In the genomic region with DNA sequence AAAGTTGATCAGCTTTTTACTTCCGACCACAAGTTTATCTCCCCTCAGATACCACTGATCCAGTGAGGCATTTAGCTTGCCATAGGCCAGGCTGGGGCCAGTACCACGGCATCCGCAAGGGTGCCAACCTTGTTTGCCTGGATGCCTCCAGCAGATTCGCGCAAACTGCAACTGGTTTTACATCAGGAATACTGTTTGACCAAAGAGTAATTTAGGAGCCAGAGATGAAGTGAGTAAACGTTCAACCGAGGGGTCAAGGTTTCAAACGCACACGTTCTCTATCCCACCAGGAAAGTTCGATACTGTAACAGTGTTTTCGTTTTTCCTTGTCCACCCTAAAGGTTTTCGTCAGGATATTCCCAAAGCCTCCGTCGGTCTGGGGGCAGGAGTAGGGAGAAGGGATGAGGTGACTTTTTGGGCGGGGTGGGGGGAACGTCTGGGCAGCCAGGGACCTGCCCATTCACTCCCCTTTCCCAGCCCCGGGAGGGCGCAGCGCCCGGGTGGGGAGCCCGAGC, we compare ENCODE assay signal across 8 cellular contexts. TPM values are rescaled to one million over a fixed set of nuclear protein-coding genes. Genes with fewer than 3 reads are reported as not detected.
DNase-seq lines count a peak whose midpoint lies in the region; ATAC-seq and TF ChIP-seq lines count a peak whose summit lies in the region.

A gene with protein sequence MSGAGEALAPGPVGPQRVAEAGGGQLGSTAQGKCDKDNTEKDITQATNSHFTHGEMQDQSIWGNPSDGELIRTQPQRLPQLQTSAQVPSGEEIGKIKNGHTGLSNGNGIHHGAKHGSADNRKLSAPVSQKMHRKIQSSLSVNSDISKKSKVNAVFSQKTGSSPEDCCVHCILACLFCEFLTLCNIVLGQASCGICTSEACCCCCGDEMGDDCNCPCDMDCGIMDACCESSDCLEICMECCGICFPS (plus strand): TSS at position 459 of the 515 bp plus-strand sequence. CDS start 940 bp downstream, outside the sequence.

- H3K4me1 ChIP-seq in A673 (ENCODE audit: insufficient read depth, low read length, poor library complexity, severe bottlenecking) (peaks cover 19% of the 10 kb centered on the region), psoas muscle (peaks cover 15% of the 10 kb centered on the region)

- H3K36me3 Mint-ChIP-seq in activated naive CD8-positive, alpha-beta T cell: peaks cover 2% of the 10 kb centered on the region

- no peaks in the 10 kb centered on the region for H3K9me3 ChIP-seq in A673 (ENCODE audit: low read depth, low read length, poor library complexity, severe bottlenecking)
- H3K9me3 ChIP-seq in psoas muscle: no peaks in the 10 kb centered on the region

- POLR2A ChIA-PET in A673 (lab: Charles Lee; ENCODE audit: low non-redundant PET): interaction anchor here (0.6 kb wide), 1 partner anchor 1314 kb away, joined by 3 read pairs; no protein-coding TSS in a partner anchor

- peak within 1 kb of the TSS; percentile 92 for H3K4me3 Mint-ChIP-seq in activated naive CD8-positive, alpha-beta T cell

- H3K27me3 ChIP-seq in A673 (replicated peaks; ENCODE audit: insufficient read depth, low read depth, low read length, poor library complexity) (no peaks in the 10 kb centered on the region), psoas muscle (ENCODE audit: insufficient read depth in 3 of 3, low read length in 2 of 3) (no peaks in the 10 kb centered on the region)

- TF ChIP-seq CTCF in A673 (conservative IDR thresholded peaks at IDR 0.05; ENCODE audit: low read depth, low read length) (no peak), psoas muscle (IDR thresholded peaks at IDR 0.05) (no peak)

- peak within 1 kb of the TSS; percentile 99 for H3K27ac Mint-ChIP-seq in activated naive CD8-positive, alpha-beta T cell

- H3K27ac ChIP-seq in A673 (ENCODE audit: low read depth, low read length, poor library complexity, severe bottlenecking) (peak within 1 kb of the TSS; percentile 77), psoas muscle (peak within 1 kb of the TSS; percentile 78)

- H3K27me3 Mint-ChIP-seq in activated naive CD8-positive, alpha-beta T cell: no peaks in the 10 kb centered on the region

- ATAC-seq in left cardiac atrium: peak; percentile 27 to 32
- ATAC-seq in psoas muscle: peak; percentile 54 to 76 (median 68)
- ATAC-seq in GM18868 (IDR thresholded peaks at IDR 0.05; ENCODE audit: unreplicated experiment): no peak

- no peaks in the 10 kb centered on the region for H3K9me3 Mint-ChIP-seq in activated naive CD8-positive, alpha-beta T cell (ENCODE audit: low read depth)

- WGBS in psoas muscle, 3 donors: 9 to 16% (median 9%) methylated on average over 20 to 21 of the region's 21 CpGs

- intact Hi-C loops in A673 (cut with micrococcal nuclease; ENCODE audit: unreplicated experiment) (no loop called here), left cardiac atrium (cut with DNase I) (loop anchor here in 1 of 2 donors (5.0 to 10.0 kb wide), 2 partner anchors 56 to 293 kb away; no protein-coding TSS in a partner anchor), psoas muscle (cut with DNase I) (loop anchor here in 1 of 2 donors (5.0 kb wide), 1 partner anchor 66 kb away; no protein-coding TSS in a partner anchor)

- DNase-seq in A673 (ENCODE audit: low spot score) (no peak), M059J (ENCODE audit: low read depth) (peak; percentile 39), left cardiac atrium (peak; percentile 26), psoas muscle (peak; percentile 21 to 65), globus pallidus (ENCODE audit: low spot score) (no peak), SIG-M5 (lab: John Stamatoyannopoulos, UW) (no peak)

- H3K4me3 ChIP-seq in A673 (ENCODE audit: low read depth, low read length, poor library complexity, severe bottlenecking): peak within 1 kb of the TSS; percentile 78
- peak within 1 kb of the TSS; percentile 78 for H3K4me3 ChIP-seq in psoas muscle

- CTCF ChIA-PET in A673 (lab: Charles Lee): no interaction called here

- H3K4me1 Mint-ChIP-seq in activated naive CD8-positive, alpha-beta T cell (ENCODE audit: low read depth): peaks cover 63% of the 10 kb centered on the region

- H3K36me3 ChIP-seq in A673 (ENCODE audit: insufficient read depth, low read length, poor library complexity, severe bottlenecking) (no peaks in the 10 kb centered on the region), psoas muscle (ENCODE audit: insufficient read depth in 1 of 2, low read depth in 1 of 2) (no peaks in the 10 kb centered on the region)

- no TSS peak for BruUV-seq in A673 (replicated peaks; lab: Mats Ljungman, UMichigan)

RNA-seq across cellular contexts. Expression of the gene that starts here (rescaled TPM):
- total RNA-seq in A673 (2021) (27.3 and 32.6 TPM in 2 replicates), left cardiac atrium (10 to 100 TPM; 21.8 to 23.9 TPM), psoas muscle (10 to 100 TPM in 1 of 4 donors, 1 to 10 TPM in 3; 5.5 to 14.6 (median 8.2) TPM)
- 13.6 and 19.1 TPM in 2 replicates for total RNA-seq in M059J (2014; rRNA removed; shearing (Covaris generic))
- polyA plus RNA-seq in psoas muscle: 1 to 10 TPM; 2.7 to 7.1 (median 2.9) TPM

Comparison
In these comparisons a context has a peak if more than half of its experiments do, and no peak if none do; other contexts are left out.
1. DNase-seq: peak in M059J (single experiment), left cardiac atrium (single experiment) and psoas muscle (2 of 2); none in A673 (single experiment), globus pallidus (single experiment) and SIG-M5 (single experiment).